Comparison of ENCODE assay signal across 8 cellular contexts in the genomic region with DNA sequence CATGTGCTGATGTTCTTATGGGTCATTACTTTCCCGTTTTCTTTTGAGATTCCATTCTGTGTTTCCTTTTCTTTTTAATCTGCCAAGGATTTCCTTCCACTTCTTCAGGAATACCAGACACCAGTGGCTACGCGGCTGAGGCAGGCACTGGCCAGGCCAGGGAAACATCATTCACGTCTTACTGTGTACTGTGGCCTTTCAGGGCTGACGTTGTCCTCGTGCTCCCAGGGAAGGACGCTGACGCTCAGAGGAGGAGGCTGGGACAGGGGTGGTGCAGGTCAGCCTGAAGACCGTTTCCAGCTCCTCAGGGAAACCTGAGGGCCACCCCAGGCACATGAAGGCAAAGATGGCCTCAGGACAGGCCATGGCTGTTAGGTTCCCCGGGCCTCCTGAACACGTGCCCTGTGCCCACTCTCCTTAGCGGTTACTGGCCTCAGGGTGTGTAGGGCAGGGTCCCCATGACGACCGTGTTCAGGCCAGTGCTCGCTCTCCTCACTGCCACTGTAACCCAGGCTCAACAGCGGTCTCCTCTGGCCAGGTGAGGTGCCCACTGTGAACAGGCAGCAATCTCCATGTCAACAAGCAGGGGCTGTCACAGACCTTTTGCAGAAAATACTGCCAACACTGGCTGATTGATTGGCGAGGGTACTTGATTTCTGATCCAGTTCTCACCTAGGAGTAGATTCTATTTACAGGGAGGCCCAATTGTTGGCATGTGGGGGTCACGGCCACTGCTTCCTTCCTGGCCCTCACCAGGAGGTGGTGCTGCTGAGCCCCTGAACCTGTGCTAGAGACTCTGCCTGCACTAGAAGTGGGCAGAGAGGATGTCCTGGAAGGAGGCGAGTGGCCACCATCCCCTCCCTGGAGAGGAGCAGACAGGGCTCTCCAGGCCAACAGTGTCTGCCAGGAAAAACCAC.
A peak's percentile ranks its signal among the peaks of the same experiment; 100 is the strongest.
DNase-seq lines count a peak whose midpoint lies in the region; ATAC-seq and TF ChIP-seq lines count a peak whose summit lies in the region.

No MANE protein-coding gene starts in this region.

- ATAC-seq in gastroesophageal sphincter: peak; percentile 35
- no peak for ATAC-seq in GM21360 (IDR thresholded peaks at IDR 0.05; ENCODE audit: unreplicated experiment)
- no peak for ATAC-seq in GM19452 (IDR thresholded peaks at IDR 0.05; ENCODE audit: unreplicated experiment)

- CTCF ChIA-PET in AG04449 (lab: Yijun Ruan, JAX): interaction anchor here (0.8 to 2.9 kb wide), 3 partner anchors 11 to 240 kb away, joined by 4 to 18 read pairs (median 6); no protein-coding TSS in a partner anchor

- H3K36me3 ChIP-seq in gastroesophageal sphincter (peaks cover 0 to 60% of the 10 kb centered on the region in 2 donors), sigmoid colon (peaks cover 0 to 20% (median 11%) of the 10 kb centered on the region in 4 donors), vagina (no peaks in the 10 kb centered on the region)

- intact Hi-C loops in sigmoid colon (cut with DNase I): loop anchor here (5.0 kb wide), 2 partner anchors 186 to 239 kb away; no protein-coding TSS in a partner anchor
- intact Hi-C loops in vagina (cut with DNase I): loop anchor here (2.0 to 10.0 kb wide), 2 partner anchors 169 to 241 kb away; a partner anchor contains a TSS

- peak overlapping the region in 1 of 4 donors; percentile 51 for H3K27ac ChIP-seq in gastroesophageal sphincter
- no peak overlapping the region for H3K27ac ChIP-seq in sigmoid colon
- H3K27ac ChIP-seq in vagina: no peak overlapping the region

- H3K4me1 ChIP-seq in gastroesophageal sphincter (peaks cover 0 to 34% (median 3%) of the 10 kb centered on the region in 3 donors), sigmoid colon (peaks cover 0 to 8% (median 4%) of the 10 kb centered on the region in 4 donors), vagina (peaks cover 6% of the 10 kb centered on the region)

- H3K4me3 ChIP-seq in AG04449 (ENCODE audit: low read depth, low read length): no peak overlapping the region
- H3K4me3 ChIP-seq in gastroesophageal sphincter: no peak overlapping the region
- no peak overlapping the region for H3K4me3 ChIP-seq in sigmoid colon
- H3K4me3 ChIP-seq in vagina: no peak overlapping the region

- TF ChIP-seq CTCF in AG04449 (IDR thresholded peaks at IDR 0.05; ENCODE audit: insufficient read depth, low read length, missing control alignments): peak; percentile 86
- peak; percentile 57 for TF ChIP-seq CTCF in GM20000 (IDR thresholded peaks at IDR 0.05; ENCODE audit: extremely low read depth, missing control alignments)
- TF ChIP-seq CTCF in gastroesophageal sphincter (IDR thresholded peaks at IDR 0.05): peak; percentile 53 to 80 (median 61)
- peak in 3 of 4 experiments; percentile 44 to 65 (median 62) for TF ChIP-seq CTCF in sigmoid colon (IDR thresholded peaks at IDR 0.05)
- no peak for TF ChIP-seq CTCF in vagina (IDR thresholded peaks at IDR 0.05)

- 70 to 75% methylated on average over 4 to 5 of the region's 19 CpGs for WGBS in gastroesophageal sphincter (ENCODE audit: low coverage in 1 of 2), 2 donors
- whole genome bisulfite sequencing in sigmoid colon, 2 donors: 77 to 87% methylated on average over 19 of the region's 19 CpGs

- H3K9me3 ChIP-seq in gastroesophageal sphincter: no peaks in the 10 kb centered on the region
- H3K9me3 ChIP-seq in sigmoid colon: no peaks in the 10 kb centered on the region
- no peaks in the 10 kb centered on the region for H3K9me3 ChIP-seq in vagina

- DNase-seq in AG04449 (ENCODE audit: low read depth, low spot score) (no peak), GM20000 (ENCODE audit: low spot score) (no peak), sigmoid colon (peak; percentile 65), vagina (ENCODE audit: extremely low spot score in 2 of 2) (no peak)
- peak; percentile 6 to 17 for DNase-seq in activated CD4-positive, alpha-beta T cell treated with anti-CD3 and anti-CD28 coated beads, Interleukin-2, amount 50 U/mL, for 4 hours

- POLR2A ChIA-PET in AG04449 (lab: Yijun Ruan, JAX): no interaction called here

- no peak for TF ChIP-seq EP300 in gastroesophageal sphincter (IDR thresholded peaks at IDR 0.05)
- TF ChIP-seq EP300 in sigmoid colon (IDR thresholded peaks at IDR 0.05): no peak

- no peaks in the 10 kb centered on the region for H3K27me3 ChIP-seq in gastroesophageal sphincter
- no peaks in the 10 kb centered on the region for H3K27me3 ChIP-seq in sigmoid colon
- no peaks in the 10 kb centered on the region for H3K27me3 ChIP-seq in vagina

- TF ChIP-seq POLR2A in gastroesophageal sphincter (IDR thresholded peaks at IDR 0.05) (no peak), sigmoid colon (IDR thresholded peaks at IDR 0.05) (no peak), vagina (IDR thresholded peaks at IDR 0.05) (no peak)

Comparison
In these comparisons a context has a peak if more than half of its experiments do, and no peak if none do; other contexts are left out.
1. DNase-seq: peak in activated CD4-positive, alpha-beta T cell treated with anti-CD3 and anti-CD28 coated beads, Interleukin-2, amount 50 U/mL, for 4 hours (2 of 2) and sigmoid colon (single experiment); none in AG04449 (single experiment), GM20000 (single experiment) and vagina (0 of 2).
2. CTCF ChIP-seq: peak in AG04449 (single experiment), GM20000 (single experiment), gastroesophageal sphincter (4 of 4) and sigmoid colon (3 of 4); none in vagina (0 of 3).